Comparison of ENCODE assay signal across 14 cellular contexts in the genomic region with DNA sequence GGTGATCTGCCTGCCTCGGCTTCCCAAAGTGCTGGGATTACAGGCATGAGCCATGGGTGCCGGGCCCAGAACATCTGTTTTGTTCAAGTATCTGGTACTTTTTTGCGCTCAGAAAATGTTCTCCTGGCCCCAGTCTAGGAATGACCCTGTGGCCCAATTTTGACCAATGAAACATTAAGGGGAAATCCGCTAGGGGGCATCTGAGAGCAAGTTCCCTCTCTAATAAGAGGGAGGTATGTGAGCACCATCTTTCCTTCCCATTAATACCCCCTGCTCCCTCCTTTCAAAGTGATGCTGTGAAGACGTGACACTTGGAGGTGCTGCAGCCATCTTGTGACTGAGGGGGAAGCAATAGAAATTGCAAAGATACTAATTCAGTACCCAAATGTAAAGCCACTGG. TPM values are rescaled to one million over a fixed set of nuclear protein-coding genes. Genes with fewer than 3 reads are reported as not detected.
A peak's percentile ranks its signal among the peaks of the same experiment; 100 is the strongest.
DNase-seq lines count a peak whose midpoint lies in the region; ATAC-seq, FAIRE-seq and TF ChIP-seq lines count a peak whose summit lies in the region.
"Had no signal": no experiment of that assay in that cellular context is flagged by ENCODE, and none has a peak within 500 bp of the region (broad histone marks: within the 10 kb centered on the region; RNA-seq: fewer than 3 reads in every experiment).

No MANE protein-coding gene starts in this region.

- no peaks in the 10 kb centered on the region for H3K36me3 ChIP-seq in GM23338 (ENCODE audit: insufficient read depth)
- no peaks in the 10 kb centered on the region for H3K36me3 ChIP-seq in keratinocyte (ENCODE audit: control insufficient read depth in 2 of 2, extremely low read depth in 1 of 2, insufficient read depth in 2 of 2, low read length in 2 of 2)
- H3K36me3 ChIP-seq: esophagus muscularis mucosa, thoracic aorta had no signal

- H3K79me2 ChIP-seq in GM23338 (replicated peaks; ENCODE audit: insufficient read depth) = no peaks in the 10 kb centered on the region
- H3K79me2 ChIP-seq in keratinocyte (ENCODE audit: control insufficient read depth, insufficient read depth, low read length) = no peaks in the 10 kb centered on the region

- H3K27me3 ChIP-seq in GM23338 (ENCODE audit: insufficient read depth) (no peaks in the 10 kb centered on the region), keratinocyte (ENCODE audit: control insufficient read depth, extremely low read depth, insufficient read depth, low read length) (no peaks in the 10 kb centered on the region)

- H3K27ac ChIP-seq in GM23338 (ENCODE audit: low read depth) (no peak overlapping the region), keratinocyte (ENCODE audit: control insufficient read depth, insufficient read depth, low read length) (no peak overlapping the region), RWPE1 (no peak overlapping the region)
- H3K27ac ChIP-seq: esophagus muscularis mucosa, thoracic aorta had no signal

- no peak for FAIRE-seq in keratinocyte (lab: Jason Lieb, UNC)

- no peaks in the 10 kb centered on the region for H3K9me3 ChIP-seq in keratinocyte (ENCODE audit: control insufficient read depth, low read depth, low read length)
- H3K9me3 ChIP-seq: Caco-2, esophagus muscularis mucosa, thoracic aorta had no signal

- dilution Hi-C loops in keratinocyte (cut with MboI; ENCODE audit: extremely low pct_ligation_motif_present, low sequenced_read_pairs) = no loop called here

- H3K4me1 Mint-ChIP-seq in activated CD4-positive, alpha-beta memory T cell treated with anti-CD3 and anti-CD28 coated beads for 36 hours (ENCODE audit: low read depth) = peaks cover 2% of the 10 kb centered on the region
- H3K4me1 Mint-ChIP-seq in activated CD4-positive, alpha-beta memory T cell treated with anti-CD3 and anti-CD28 coated beads, Interleukin-2, amount 10 ng/mL, durations not matched to agents 7 days and 5 days = no peaks in the 10 kb centered on the region
- H3K4me1 Mint-ChIP-seq in GM23338 = peaks cover 5% of the 10 kb centered on the region; the same call in 1 of the 3 replicates

- H3K36me3 Mint-ChIP-seq in activated CD4-positive, alpha-beta memory T cell treated with anti-CD3 and anti-CD28 coated beads for 36 hours = no peaks in the 10 kb centered on the region
- H3K36me3 Mint-ChIP-seq in activated CD4-positive, alpha-beta memory T cell treated with anti-CD3 and anti-CD28 coated beads, Interleukin-2, amount 10 ng/mL, durations not matched to agents 7 days and 5 days (ENCODE audit: low read depth) = no peaks in the 10 kb centered on the region
- no peaks in the 10 kb centered on the region for H3K36me3 Mint-ChIP-seq in GM23338 (ENCODE audit: low read depth)

- peak; percentile 23; the same call in 2 of the 3 replicates for ATAC-seq in GM23338

- peaks cover 3% of the 10 kb centered on the region for H3K27me3 Mint-ChIP-seq in activated CD4-positive, alpha-beta memory T cell treated with anti-CD3 and anti-CD28 coated beads for 36 hours
- no peaks in the 10 kb centered on the region for H3K27me3 Mint-ChIP-seq in activated CD4-positive, alpha-beta memory T cell treated with anti-CD3 and anti-CD28 coated beads, Interleukin-2, amount 10 ng/mL, durations not matched to agents 7 days and 5 days
- peaks cover 9% of the 10 kb centered on the region for H3K27me3 Mint-ChIP-seq in GM23338 (ENCODE audit: insufficient read depth, low read depth, poor library complexity)

- no peak overlapping the region for H3K4me3 Mint-ChIP-seq in activated CD4-positive, alpha-beta memory T cell treated with anti-CD3 and anti-CD28 coated beads for 36 hours
- no peak overlapping the region for H3K4me3 Mint-ChIP-seq in activated CD4-positive, alpha-beta memory T cell treated with anti-CD3 and anti-CD28 coated beads, Interleukin-2, amount 10 ng/mL, durations not matched to agents 7 days and 5 days
- H3K4me3 Mint-ChIP-seq in GM23338 = no peak overlapping the region

- no peak overlapping the region for H3K4me3 ChIP-seq in GM23338
- H3K4me3 ChIP-seq in keratinocyte (ENCODE audit: control insufficient read depth in 2 of 3, extremely low read depth in 1 of 3, insufficient read depth in 2 of 3, low read depth in 1 of 3, low read length in 3 of 3) = no peak overlapping the region
- H3K4me3 ChIP-seq: esophagus muscularis mucosa, thoracic aorta had no signal

- no peak overlapping the region for H3K9ac ChIP-seq in keratinocyte (ENCODE audit: control insufficient read depth, extremely low read depth, insufficient read depth, low read length)

- POLR2A ChIA-PET in activated CD4-positive, alpha-beta memory T cell treated with anti-CD3 and anti-CD28 coated beads for 36 hours (lab: Charles Lee) = no interaction called here
- POLR2A ChIA-PET in activated CD4-positive, alpha-beta memory T cell treated with anti-CD3 and anti-CD28 coated beads, Interleukin-2, amount 10 ng/mL, durations not matched to agents 7 days and 5 days (lab: Charles Lee) = no interaction called here
- POLR2A ChIA-PET in RWPE1 (lab: Yijun Ruan, JAX; ENCODE audit: low non-redundant PET) = no interaction called here

- H3K9me2 ChIP-seq in GM23338 (ENCODE audit: insufficient read depth) = no peaks in the 10 kb centered on the region

- H4K20me1 ChIP-seq in GM23338 (replicated peaks; ENCODE audit: insufficient read depth) (no peaks in the 10 kb centered on the region), keratinocyte (ENCODE audit: control insufficient read depth, extremely low read depth, insufficient read depth, low read length) (no peaks in the 10 kb centered on the region)

- DNase-seq in activated CD4-positive, alpha-beta memory T cell treated with anti-CD3 and anti-CD28 coated beads for 36 hours = peak; percentile 11
- DNase-seq in activated CD4-positive, alpha-beta memory T cell treated with anti-CD3 and anti-CD28 coated beads, Interleukin-2, amount 10 ng/mL, durations not matched to agents 7 days and 5 days = no peak
- DNase-seq in GM23338 (ENCODE audit: low spot score) (peak; percentile 85), OCI-M1 (lab: John Stamatoyannopoulos, UW) (peak; percentile 15), keratinocyte (ENCODE audit: low read depth, low spot score) (no peak), RWPE1 (ENCODE audit: low spot score) (no peak), NCI-H1930 (lab: John Stamatoyannopoulos, UW) (no peak), HuH-7.5 (ENCODE audit: low spot score) (no peak)
- DNase-seq: stimulated activated CD4-positive, alpha-beta T cell treated with anti-CD3 and anti-CD28 coated beads, Interleukin-4, amount 100 ng/mL, for 24 hours had no signal

- H3K4me1 ChIP-seq in GM23338 (ENCODE audit: insufficient read depth) (peaks cover 4% of the 10 kb centered on the region; the same call in 1 of the 2 replicates), keratinocyte (ENCODE audit: control insufficient read depth, extremely low read depth, insufficient read depth, low read length) (no peaks in the 10 kb centered on the region)
- H3K4me1 ChIP-seq: Caco-2 had no signal

- no peak overlapping the region for H2AFZ ChIP-seq in GM23338
- no peak overlapping the region for H2AFZ ChIP-seq in keratinocyte (ENCODE audit: control insufficient read depth, low read length)

- H3F3A ChIP-seq in GM23338 (replicated peaks; ENCODE audit: low read depth) = no peaks in the 10 kb centered on the region

- H3K27ac Mint-ChIP-seq in activated CD4-positive, alpha-beta memory T cell treated with anti-CD3 and anti-CD28 coated beads for 36 hours = no peak overlapping the region
- no peak overlapping the region for H3K27ac Mint-ChIP-seq in activated CD4-positive, alpha-beta memory T cell treated with anti-CD3 and anti-CD28 coated beads, Interleukin-2, amount 10 ng/mL, durations not matched to agents 7 days and 5 days
- H3K27ac Mint-ChIP-seq in GM23338 = no peak overlapping the region

- CTCF ChIA-PET in activated CD4-positive, alpha-beta memory T cell treated with anti-CD3 and anti-CD28 coated beads for 36 hours (lab: Charles Lee) = no interaction called here
- CTCF ChIA-PET in activated CD4-positive, alpha-beta memory T cell treated with anti-CD3 and anti-CD28 coated beads, Interleukin-2, amount 10 ng/mL, durations not matched to agents 7 days and 5 days (lab: Charles Lee) = no interaction called here
- CTCF ChIA-PET in RWPE1 (lab: Yijun Ruan, JAX) = no interaction called here

- H3K4me2 ChIP-seq in GM23338 (no peak overlapping the region), keratinocyte (ENCODE audit: control insufficient read depth, extremely low read depth, insufficient read depth, low read depth, low read length) (no peak overlapping the region)

- TF ChIP-seq CTCF in GM23338 (conservative IDR thresholded peaks at IDR 0.05; ENCODE audit: low read depth in 2 of 2) (peak; percentile 58 to 61), keratinocyte (optimal IDR thresholded peaks at IDR 0.05 in 1 of 3, IDR thresholded peaks at IDR 0.05 in 1 of 3, conservative IDR thresholded peaks at IDR 0.05 in 1 of 3; ENCODE audit: extremely low read depth in 1 of 3, insufficient read depth in 2 of 3, low read length in 3 of 3) (peak; percentile 12 to 18 (median 18)), RWPE1 (conservative IDR thresholded peaks at IDR 0.05; ENCODE audit: low read depth) (no peak)

- H3K9me3 Mint-ChIP-seq in activated CD4-positive, alpha-beta memory T cell treated with anti-CD3 and anti-CD28 coated beads for 36 hours = no peaks in the 10 kb centered on the region
- no peaks in the 10 kb centered on the region for H3K9me3 Mint-ChIP-seq in activated CD4-positive, alpha-beta memory T cell treated with anti-CD3 and anti-CD28 coated beads, Interleukin-2, amount 10 ng/mL, durations not matched to agents 7 days and 5 days
- no peaks in the 10 kb centered on the region for H3K9me3 Mint-ChIP-seq in GM23338

- intact Hi-C loops in activated CD4-positive, alpha-beta memory T cell treated with anti-CD3 and anti-CD28 coated beads for 36 hours (cut with micrococcal nuclease) = loop anchor here (1.0 kb wide), 1 partner anchor 93 kb away; the partner anchor contains the start of gene WWOX

- H3K9me1 ChIP-seq in keratinocyte (ENCODE audit: control insufficient read depth, extremely low read depth, insufficient read depth, low read length) = no peaks in the 10 kb centered on the region

TF ChIP-seq in GM23338, 12 proteins besides CTCF, POLR2A, EP300 and RAD21 (continues in another document):
- TF ChIP-seq JUNB (IDR thresholded peaks at IDR 0.05; ENCODE audit: unreplicated experiment) = no peak
- TF ChIP-seq POLR2AphosphoS5 (IDR thresholded peaks at IDR 0.05; ENCODE audit: low read depth) = no peak

RNA-seq across cellular contexts. Expression of gene CLEC3A, which starts 16.5 kb away (rescaled TPM):
- total RNA-seq in activated CD4-positive, alpha-beta memory T cell treated with anti-CD3 and anti-CD28 coated beads for 36 hours = not detected
- not detected for total RNA-seq in activated CD4-positive, alpha-beta memory T cell treated with anti-CD3 and anti-CD28 coated beads, Interleukin-2, amount 10 ng/mL, durations not matched to agents 7 days and 5 days
- total RNA-seq in GM23338 (2014; rRNA removed; shearing (Covaris generic)) = not detected in 2 replicates
- polyA plus RNA-seq in GM23338 (2016; fragmentation: Nextera tagmentation; extraction: Ambion mirVana) (not detected in 2 replicates), keratinocyte (not detected in 3 replicates)
- not detected for polyA plus RNA-seq in keratinocyte (2011; ENCODE audit: low read depth)
- not detected in 2 replicates for polyA plus RNA-seq in keratinocyte (2011; cell fraction: cytosol; rRNA removed)
- not detected in 2 replicates for polyA plus RNA-seq in keratinocyte (2011; cell fraction: nucleus; rRNA removed)
- not detected in 2 replicates for polyA plus RNA-seq in keratinocyte (2012; ENCODE audit: low replicate concordance)
- polyA minus RNA-seq in keratinocyte = not detected in 3 replicates
- not detected for polyA minus RNA-seq in keratinocyte (2011; cell fraction: cytosol; rRNA and poly(A)+ RNA removed)
- not detected in 2 replicates for polyA minus RNA-seq in keratinocyte (2011; cell fraction: nucleus; rRNA and poly(A)+ RNA removed)
- total RNA-seq: kidney epithelial cell, osteoblast, thoracic aorta had no signal

Comparison
In these comparisons a context has a peak if more than half of its experiments do, and no peak if none do; other contexts are left out.
1. DNase-seq: peak in activated CD4-positive, alpha-beta memory T cell treated with anti-CD3 and anti-CD28 coated beads for 36 hours (single experiment), GM23338 (single experiment) and OCI-M1 (single experiment); none in activated CD4-positive, alpha-beta memory T cell treated with anti-CD3 and anti-CD28 coated beads, Interleukin-2, amount 10 ng/mL, durations not matched to agents 7 days and 5 days (single experiment), keratinocyte (single experiment), RWPE1 (single experiment), NCI-H1930 (0 of 2) and HuH-7.5 (single experiment).